In the genomic region with DNA sequence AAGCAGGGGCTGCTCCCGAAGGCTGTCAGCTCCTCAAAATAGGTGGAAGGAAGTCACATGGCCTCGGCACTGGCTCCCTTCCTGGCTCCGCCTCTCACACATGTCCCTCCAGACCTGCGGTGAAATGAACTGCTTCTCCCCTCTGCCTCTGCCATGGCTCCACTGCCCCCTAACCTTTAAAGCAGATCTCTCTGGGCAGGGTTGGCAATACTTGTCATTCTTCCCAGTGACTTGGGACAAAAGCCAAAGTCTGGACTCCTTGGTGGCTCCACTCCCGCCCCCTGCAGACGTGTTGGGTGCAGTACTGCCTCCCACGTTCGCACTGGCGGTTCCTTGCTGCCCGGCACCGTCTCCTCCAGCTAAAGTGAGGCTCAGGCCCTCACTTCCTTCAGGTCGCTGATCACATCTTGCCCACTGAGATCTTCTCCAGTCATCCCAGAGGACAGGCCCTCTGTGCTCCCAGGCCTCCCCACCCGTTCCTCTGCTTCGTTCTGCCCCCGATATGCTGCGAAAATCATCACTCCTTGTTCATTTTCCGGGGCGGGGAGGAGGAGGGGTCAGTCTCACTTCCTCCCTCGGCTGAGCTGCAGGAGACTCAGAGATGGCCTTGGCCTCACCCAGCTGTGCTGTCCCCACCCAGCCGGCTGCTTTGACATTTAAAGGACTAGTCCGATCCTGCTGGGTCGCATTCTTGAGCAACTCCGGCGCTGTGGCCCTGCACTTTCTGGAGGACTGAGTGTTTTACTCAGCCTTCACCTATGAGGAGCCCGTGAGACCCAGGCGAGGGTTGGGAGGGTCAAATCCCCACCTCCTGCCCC, we compare ENCODE assay signal across 8 cellular contexts.
DNase-seq lines count a peak whose midpoint lies in the region; ATAC-seq, FAIRE-seq and TF ChIP-seq lines count a peak whose summit lies in the region.

No MANE protein-coding gene starts in this region.

- H3K9me3 ChIP-seq in ES-I3 (ENCODE audit: control insufficient read depth, insufficient read depth, low read length) (no peaks in the 10 kb centered on the region), SU-DHL-6 (ENCODE audit: insufficient read depth, low read length) (no peaks in the 10 kb centered on the region), gastrocnemius medialis (no peaks in the 10 kb centered on the region)

- H3K4me3 ChIP-seq in SU-DHL-6 (ENCODE audit: insufficient read depth, low read length, poor library complexity, severe bottlenecking) (peak overlapping the region; percentile 49), gastrocnemius medialis (peak overlapping the region; percentile 45 to 49 (median 48))

- FAIRE-seq in HTR-8/SVneo (lab: Jason Lieb, UNC) = no peak

- H3K9ac ChIP-seq in ES-I3 (ENCODE audit: low read depth, low read length) (peak overlapping the region; percentile 49), SU-DHL-6 (ENCODE audit: low read length) (peak overlapping the region; percentile 54)

- no peaks in the 10 kb centered on the region for H4K20me1 ChIP-seq in SU-DHL-6 (ENCODE audit: low read depth, low read length)

- peak; percentile 18 for DNase-seq in HTR-8/SVneo (ENCODE audit: insufficient read length, low spot score)
- peak; percentile 68 for DNase-seq in astrocyte of the hippocampus (ENCODE audit: low read depth, low spot score)
- peak in 45 of 51 donors; percentile 0 to 56 (median 23) for DNase-seq in hypothalamus (lab: John Stamatoyannopoulos, UW)
- DNase-seq in gastrocnemius medialis = peak; percentile 56 to 85
- DNase-seq in DMS114 treated with DMSO at 0.1 percent for 48 hours (lab: John Stamatoyannopoulos, UW; ENCODE audit: unreplicated experiment) = no peak

- no peaks in the 10 kb centered on the region for H3K9me2 ChIP-seq in SU-DHL-6 (replicated peaks; ENCODE audit: insufficient read depth, low read length)

- H3K27ac ChIP-seq in SU-DHL-6 (ENCODE audit: low read depth, low read length) (no peak overlapping the region), gastrocnemius medialis (peak overlapping the region; percentile 84 to 90 (median 86))

- in situ Hi-C loops in gastrocnemius medialis (cut with MboI; ENCODE audit: low sequenced_read_pairs in 4 of 4) = loop anchor here in 3 of 4 donors (25.0 kb wide), 2 partner anchors 199 to 451 kb away; a partner anchor contains a TSS

- ATAC-seq in GM21526 (IDR thresholded peaks at IDR 0.05; ENCODE audit: low FRiP score, unreplicated experiment) (peak; percentile 67), gastrocnemius medialis (peak; percentile 71 to 78)

- peak overlapping the region; percentile 91 for H2AFZ ChIP-seq in SU-DHL-6 (ENCODE audit: low read depth, low read length, severe bottlenecking)

- H3K36me3 ChIP-seq in ES-I3 (ENCODE audit: insufficient read depth, low read length) (no peaks in the 10 kb centered on the region), SU-DHL-6 (ENCODE audit: low read length) (no peaks in the 10 kb centered on the region), gastrocnemius medialis (no peaks in the 10 kb centered on the region)

- intact Hi-C loops in gastrocnemius medialis (cut with DNase I; ENCODE audit: low total_unique reads) = loop anchor here (2.0 to 5.0 kb wide), 4 partner anchors 54 to 1149 kb away; a partner anchor contains a TSS

- peak overlapping the region; percentile 63 for H3K4me2 ChIP-seq in SU-DHL-6 (ENCODE audit: low read depth, low read length, poor library complexity, severe bottlenecking)

- H3K4me1 ChIP-seq in ES-I3 (ENCODE audit: insufficient read depth, low read length) (peaks cover 31% of the 10 kb centered on the region), gastrocnemius medialis (peaks cover 12 to 20% of the 10 kb centered on the region in 2 donors)

- H3K27me3 ChIP-seq in SU-DHL-6 (ENCODE audit: low read length) = no peaks in the 10 kb centered on the region
- H3K27me3 ChIP-seq in gastrocnemius medialis = no peaks in the 10 kb centered on the region

- no peaks in the 10 kb centered on the region for H3F3A ChIP-seq in SU-DHL-6 (ENCODE audit: insufficient read depth)

- peak; percentile 33 to 40 for TF ChIP-seq POLR2A in gastrocnemius medialis (IDR thresholded peaks at IDR 0.05)

- TF ChIP-seq CTCF in SU-DHL-6 (IDR thresholded peaks at IDR 0.05; ENCODE audit: insufficient read depth, low read length, poor library complexity, severe bottlenecking) = peak; percentile 20
- TF ChIP-seq CTCF in gastrocnemius medialis (IDR thresholded peaks at IDR 0.05 in 4 of 5, conservative IDR thresholded peaks at IDR 0.05 in 1 of 5) = peak; percentile 51 to 66 (median 65)

- no peaks in the 10 kb centered on the region for H3K79me2 ChIP-seq in SU-DHL-6 (ENCODE audit: insufficient read depth, low read length)
